In genomic region chr10:77263700-77264099, GRCh38 we compare ENCODE assay signal across 11 cellular contexts.
"Had no signal": no experiment of that assay in that cellular context is flagged by ENCODE, and none has a peak within 500 bp of the region (broad histone marks: within the 10 kb centered on the region; RNA-seq: fewer than 3 reads in every experiment).

No MANE protein-coding gene starts in this region.

- H3K4me1 ChIP-seq: adrenal gland, colonic mucosa had no signal

- ATAC-seq: gastrocnemius medialis, heart right ventricle, left lobe of liver had no signal

- DNase-seq: activated CD4-positive, alpha-beta T cell treated with anti-CD3 and anti-CD28 coated beads, Interleukin-2, amount 50 U/mL, for 1 hour; adrenal gland; colonic mucosa; effector CD4-positive, alpha-beta T cell; gastrocnemius medialis; heart right ventricle; islet precursor cell; sigmoid colon; stimulated activated CD4-positive, alpha-beta T cell treated with anti-CD3 and anti-CD28 coated beads, Interleukin-12 subunit alpha, Interleukin-12 subunit beta, amount 100 ng/mL, for 4 hours; T-helper 17 cell had no signal

- H3K4me3 ChIP-seq: adrenal gland, colonic mucosa, gastrocnemius medialis, heart right ventricle, sigmoid colon had no signal

- H3K4me1 Mint-ChIP-seq: T-helper 17 cell had no signal

- H3K27me3 Mint-ChIP-seq: T-helper 17 cell had no signal

- H3K36me3 ChIP-seq: adrenal gland, colonic mucosa, gastrocnemius medialis, heart right ventricle, sigmoid colon had no signal

- H3K27ac Mint-ChIP-seq: T-helper 17 cell had no signal

- H3K27ac ChIP-seq: adrenal gland, colonic mucosa, gastrocnemius medialis, heart right ventricle, sigmoid colon had no signal

- H3K9me3 ChIP-seq: adrenal gland, colonic mucosa, gastrocnemius medialis, heart right ventricle, sigmoid colon had no signal

- H3K27me3 ChIP-seq: adrenal gland, colonic mucosa, gastrocnemius medialis, sigmoid colon had no signal
